ENCODE assay signal across 10 cellular contexts in the genomic region with DNA sequence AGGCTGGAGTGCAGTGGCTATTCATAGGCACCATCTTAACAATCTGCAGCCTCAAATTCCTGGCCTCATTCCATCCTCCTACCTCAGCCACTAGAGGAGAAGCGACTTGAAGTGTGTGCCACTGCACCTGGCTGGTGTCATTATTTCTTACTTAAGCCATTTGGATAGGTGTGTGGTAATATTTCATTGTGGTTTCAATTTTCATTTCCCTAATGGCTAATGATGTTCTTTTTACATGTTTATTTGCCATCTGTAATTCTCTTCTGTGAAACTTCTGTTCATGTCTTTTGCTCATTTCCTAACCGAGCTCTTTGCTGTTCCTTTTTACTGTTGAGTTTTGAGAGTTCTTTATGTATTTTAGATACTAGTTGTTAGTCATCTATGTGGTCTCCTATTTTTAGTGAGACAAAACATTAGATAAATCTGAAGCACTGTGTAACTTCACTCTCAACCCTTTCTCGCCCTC.
DNase-seq lines count a peak whose midpoint lies in the region; ATAC-seq lines count a peak whose summit lies in the region.
"Had no signal": no experiment of that assay in that cellular context is flagged by ENCODE, and none has a peak within 500 bp of the region (broad histone marks: within the 10 kb centered on the region; RNA-seq: fewer than 3 reads in every experiment).

No MANE protein-coding gene starts in this region.

- peaks cover 0 to 2% of the 10 kb centered on the region in 2 experiments for H3K4me1 ChIP-seq in trophoblast cell (ENCODE audit: control insufficient read depth in 1 of 2, insufficient read depth in 2 of 2, low read length in 2 of 2)

- no peaks in the 10 kb centered on the region for H3K36me3 ChIP-seq in trophoblast cell (ENCODE audit: control insufficient read depth in 1 of 2, insufficient read depth in 2 of 2, low read length in 2 of 2)

- no peak overlapping the region for H3K18ac ChIP-seq in trophoblast cell (ENCODE audit: low read length)

- no peaks in the 10 kb centered on the region for H3K9me3 ChIP-seq in trophoblast cell (ENCODE audit: insufficient read depth, low read depth, low read length)

- H3K27ac Mint-ChIP-seq in T-helper 2 cell treated with Interferon-gamma antibody and Interleukin-4, amounts not matched to agents 5 μg/mL and 100 μg/mL, for 36 hours = peak overlapping the region; percentile 67
- H3K27ac Mint-ChIP-seq in activated T-helper 1 cell treated with anti-CD3 and anti-CD28 coated beads, Interleukin-12 subunit alpha, Interleukin-12 subunit beta, Interleukin-2, Interleukin-4 antibody, amounts not matched to agents 30 ng/mL and 10 ng/mL and 1 ng/mL, durations not matched to agents 14 hours and 24 hours and 36 hours = no peak overlapping the region
- H3K27ac Mint-ChIP-seq: nephron had no signal

- peaks cover 2% of the 10 kb centered on the region for H3K79me2 ChIP-seq in trophoblast cell (ENCODE audit: control insufficient read depth, insufficient read depth, low read length, poor library complexity)

- no peak overlapping the region for H3K4ac ChIP-seq in trophoblast cell (ENCODE audit: low read depth, low read length)

- H3K36me3 Mint-ChIP-seq in T-helper 2 cell treated with Interferon-gamma antibody and Interleukin-4, amounts not matched to agents 5 μg/mL and 100 μg/mL, for 36 hours (ENCODE audit: low read depth) = peaks cover 6% of the 10 kb centered on the region
- H3K36me3 Mint-ChIP-seq in activated T-helper 1 cell treated with anti-CD3 and anti-CD28 coated beads, Interleukin-12 subunit alpha, Interleukin-12 subunit beta, Interleukin-2, Interleukin-4 antibody, amounts not matched to agents 30 ng/mL and 10 ng/mL and 1 ng/mL, durations not matched to agents 14 hours and 24 hours and 36 hours (ENCODE audit: low read depth) = peaks cover 8% of the 10 kb centered on the region

- H3K4me2 ChIP-seq in trophoblast cell (ENCODE audit: low read length) = no peak overlapping the region

- no peak overlapping the region for H2BK120ac ChIP-seq in trophoblast cell (ENCODE audit: insufficient read depth, low read length, poor library complexity)

- peaks cover 5% of the 10 kb centered on the region for H3K9me3 Mint-ChIP-seq in T-helper 2 cell treated with Interferon-gamma antibody and Interleukin-4, amounts not matched to agents 5 μg/mL and 100 μg/mL, for 36 hours
- H3K9me3 Mint-ChIP-seq in activated T-helper 1 cell treated with anti-CD3 and anti-CD28 coated beads, Interleukin-12 subunit alpha, Interleukin-12 subunit beta, Interleukin-2, Interleukin-4 antibody, amounts not matched to agents 30 ng/mL and 10 ng/mL and 1 ng/mL, durations not matched to agents 14 hours and 24 hours and 36 hours = no peaks in the 10 kb centered on the region
- H3K9me3 Mint-ChIP-seq: nephron had no signal

- no peak overlapping the region for H3K23ac ChIP-seq in trophoblast cell (ENCODE audit: low read length)

- no peak overlapping the region for H4K8ac ChIP-seq in trophoblast cell (ENCODE audit: low read depth, low read length)

- no peaks in the 10 kb centered on the region for H3K27me3 Mint-ChIP-seq in T-helper 2 cell treated with Interferon-gamma antibody and Interleukin-4, amounts not matched to agents 5 μg/mL and 100 μg/mL, for 36 hours (ENCODE audit: low read depth)
- no peaks in the 10 kb centered on the region for H3K27me3 Mint-ChIP-seq in activated T-helper 1 cell treated with anti-CD3 and anti-CD28 coated beads, Interleukin-12 subunit alpha, Interleukin-12 subunit beta, Interleukin-2, Interleukin-4 antibody, amounts not matched to agents 30 ng/mL and 10 ng/mL and 1 ng/mL, durations not matched to agents 14 hours and 24 hours and 36 hours (ENCODE audit: insufficient read depth)

- H3K14ac ChIP-seq in trophoblast cell (ENCODE audit: low read length) = no peak overlapping the region

- H2AFZ ChIP-seq in trophoblast cell (ENCODE audit: insufficient read depth, low read length, poor library complexity) = no peak overlapping the region

- no CpG with 5 or more reads among the region's 3 CpGs for WGBS in trophoblast cell (ENCODE audit: extremely low coverage, insufficient coverage, insufficient read length)

- H3K4me1 Mint-ChIP-seq in T-helper 2 cell treated with Interferon-gamma antibody and Interleukin-4, amounts not matched to agents 5 μg/mL and 100 μg/mL, for 36 hours (ENCODE audit: low read depth) = peaks cover 11% of the 10 kb centered on the region
- H3K4me1 Mint-ChIP-seq in activated T-helper 1 cell treated with anti-CD3 and anti-CD28 coated beads, Interleukin-12 subunit alpha, Interleukin-12 subunit beta, Interleukin-2, Interleukin-4 antibody, amounts not matched to agents 30 ng/mL and 10 ng/mL and 1 ng/mL, durations not matched to agents 14 hours and 24 hours and 36 hours (ENCODE audit: low read depth) = peaks cover 7% of the 10 kb centered on the region
- H3K4me1 Mint-ChIP-seq: nephron had no signal

- no peak overlapping the region for H2AK5ac ChIP-seq in trophoblast cell (ENCODE audit: low read length)

- no peak for DNase-seq in T-helper 2 cell treated with Interferon-gamma antibody and Interleukin-4, amounts not matched to agents 5 μg/mL and 100 μg/mL, for 36 hours (ENCODE audit: low spot score)
- DNase-seq in T-helper 2 cell (no peak), NCI-H2029 (lab: John Stamatoyannopoulos, UW) (peak; percentile 83), trophoblast cell (peak; percentile 17 to 49), SW480 (ENCODE audit: low spot score) (no peak)
- no peak for DNase-seq in activated T-helper 1 cell treated with anti-CD3 and anti-CD28 coated beads, Interleukin-12 subunit alpha, Interleukin-12 subunit beta, Interleukin-2, Interleukin-4 antibody, amounts not matched to agents 30 ng/mL and 10 ng/mL and 1 ng/mL, durations not matched to agents 14 hours and 24 hours and 36 hours (ENCODE audit: low spot score)
- no peak for DNase-seq in effector CD8-positive, alpha-beta T cell (lab: John Stamatoyannopoulos, UW)

- ATAC-seq in GM21825 (IDR thresholded peaks at IDR 0.05; ENCODE audit: unreplicated experiment) = peak; percentile 69

- H3K9ac ChIP-seq in trophoblast cell (ENCODE audit: low read length) = no peak overlapping the region

- no peak overlapping the region for H4K91ac ChIP-seq in trophoblast cell (ENCODE audit: low read depth, low read length)

- intact Hi-C loops in activated T-helper 1 cell treated with anti-CD3 and anti-CD28 coated beads, Interleukin-12 subunit alpha, Interleukin-12 subunit beta, Interleukin-2, Interleukin-4 antibody, amounts not matched to agents 30 ng/mL and 10 ng/mL and 1 ng/mL, durations not matched to agents 14 hours and 24 hours and 36 hours (cut with micrococcal nuclease) = no loop called here

- H2BK12ac ChIP-seq in trophoblast cell (ENCODE audit: low read length) = no peak overlapping the region

- no peak overlapping the region for H4K12ac ChIP-seq in trophoblast cell (ENCODE audit: low read depth, low read length)

- H3K27me3 ChIP-seq in trophoblast cell (ENCODE audit: insufficient read depth, low read length) = no peaks in the 10 kb centered on the region

- no peaks in the 10 kb centered on the region for H3K79me1 ChIP-seq in trophoblast cell (ENCODE audit: low read length)

- H3K4me3 ChIP-seq in trophoblast cell (ENCODE audit: low read depth, low read length) = no peak overlapping the region

- no peak overlapping the region for H2BK5ac ChIP-seq in trophoblast cell (ENCODE audit: low read depth, low read length, poor library complexity)

- H3K4me3 Mint-ChIP-seq in T-helper 2 cell treated with Interferon-gamma antibody and Interleukin-4, amounts not matched to agents 5 μg/mL and 100 μg/mL, for 36 hours = no peak overlapping the region
- H3K4me3 Mint-ChIP-seq in activated T-helper 1 cell treated with anti-CD3 and anti-CD28 coated beads, Interleukin-12 subunit alpha, Interleukin-12 subunit beta, Interleukin-2, Interleukin-4 antibody, amounts not matched to agents 30 ng/mL and 10 ng/mL and 1 ng/mL, durations not matched to agents 14 hours and 24 hours and 36 hours = no peak overlapping the region
- H3K4me3 Mint-ChIP-seq: nephron had no signal

- no peak overlapping the region for H3K27ac ChIP-seq in trophoblast cell (ENCODE audit: low read depth, low read length)
- H3K27ac ChIP-seq: VCaP had no signal

Comparison
In these comparisons a context has a peak if more than half of its experiments do, and no peak if none do; other contexts are left out.
1. DNase-seq: peak in NCI-H2029 (single experiment) and trophoblast cell (2 of 2); none in T-helper 2 cell treated with Interferon-gamma antibody and Interleukin-4, amounts not matched to agents 5 μg/mL and 100 μg/mL, for 36 hours (single experiment), T-helper 2 cell (0 of 5), activated T-helper 1 cell treated with anti-CD3 and anti-CD28 coated beads, Interleukin-12 subunit alpha, Interleukin-12 subunit beta, Interleukin-2, Interleukin-4 antibody, amounts not matched to agents 30 ng/mL and 10 ng/mL and 1 ng/mL, durations not matched to agents 14 hours and 24 hours and 36 hours (single experiment), effector CD8-positive, alpha-beta T cell (single experiment) and SW480 (single experiment).